Comparison of ENCODE assay signal across 8 cellular contexts in genomic region chr9:129173296-129174101, GRCh38. TPM values are rescaled to one million over a fixed set of nuclear protein-coding genes. Genes with fewer than 3 reads are reported as not detected.
A peak's percentile ranks its signal among the peaks of the same experiment; 100 is the strongest.
DNase-seq lines count a peak whose midpoint lies in the region; FAIRE-seq and TF ChIP-seq lines count a peak whose summit lies in the region.

No MANE protein-coding gene starts in this region.

- POLR2A ChIA-PET in Caco-2 (lab: Charles Lee), result interaction anchor here (0.7 to 1.6 kb wide), 2 partner anchors 161 to 323 kb away, joined by 3 to 8 read pairs; no protein-coding TSS in a partner anchor

- no peaks in the 10 kb centered on the region for H3K27me3 Mint-ChIP-seq in Caco-2 (ENCODE audit: insufficient read depth, unreplicated experiment)

- H3K9me3 ChIP-seq in Caco-2, result no peaks in the 10 kb centered on the region
- no peaks in the 10 kb centered on the region for H3K9me3 ChIP-seq in Peyer's patch
- H3K9me3 ChIP-seq in esophagus (ENCODE audit: control insufficient read depth in 2 of 2, insufficient read depth in 1 of 2, low read depth in 1 of 2, low read length in 1 of 2), result no peaks in the 10 kb centered on the region
- no peaks in the 10 kb centered on the region for H3K9me3 ChIP-seq in parathyroid adenoma (ENCODE audit: control insufficient read depth, low read length)

- H3K27ac ChIP-seq in Peyer's patch, result peak overlapping the region; percentile 81 to 98 (median 94)
- H3K27ac ChIP-seq in esophagus (ENCODE audit: low read depth in 2 of 2, low read length in 1 of 2), result peak overlapping the region; percentile 99
- H3K27ac ChIP-seq in parathyroid adenoma, result no peak overlapping the region

- H3K4me3 Mint-ChIP-seq in Caco-2 (ENCODE audit: unreplicated experiment), result peak overlapping the region; percentile 86

- no TSS peak for BruUV-seq in Caco-2 (replicated peaks; lab: Mats Ljungman, UMichigan)

- CTCF ChIA-PET in Caco-2 (lab: Charles Lee), result interaction anchor here (0.7 to 2.0 kb wide), 15 partner anchors 9 to 452 kb away, joined by 3 to 23 read pairs (median 5); partner anchors contain the start of gene NTMT1

- H2AFZ ChIP-seq in parathyroid adenoma, result peak overlapping the region; percentile 80

- intact Hi-C loops in Caco-2 (cut with micrococcal nuclease; ENCODE audit: unreplicated experiment), result loop anchor here (10.0 kb wide), 1 partner anchor 441 kb away; no protein-coding TSS in a partner anchor

- H3K4me1 Mint-ChIP-seq in Caco-2 (ENCODE audit: low read depth, unreplicated experiment), result peaks cover 6% of the 10 kb centered on the region

- DNase-seq in Caco-2, result no peak
- no peak for DNase-seq in Peyer's patch
- no peak for DNase-seq in DMS79 (lab: John Stamatoyannopoulos, UW)
- no peak for DNase-seq in epidermal melanocyte (ENCODE audit: insufficient read length, low spot score)
- no peak for DNase-seq in GM19239 (ENCODE audit: insufficient read length, low spot score)
- DNase-seq in effector CD8-positive, alpha-beta T cell (lab: John Stamatoyannopoulos, UW), result no peak

- no peak for FAIRE-seq in GM19239 (lab: Jason Lieb, UNC)

- H3K27me3 ChIP-seq in Caco-2 (replicated peaks; ENCODE audit: control insufficient read depth, insufficient read depth, low read length) (no peaks in the 10 kb centered on the region), Peyer's patch (no peaks in the 10 kb centered on the region), esophagus (ENCODE audit: control insufficient read depth in 1 of 2, insufficient read depth in 2 of 2, low read length in 2 of 2) (no peaks in the 10 kb centered on the region), parathyroid adenoma (ENCODE audit: control insufficient read depth, insufficient read depth, low read length) (no peaks in the 10 kb centered on the region)

- H3K9me3 Mint-ChIP-seq in Caco-2 (ENCODE audit: unreplicated experiment), result no peaks in the 10 kb centered on the region

- H3K4me1 ChIP-seq in Caco-2 (peaks cover 5% of the 10 kb centered on the region), Peyer's patch (peaks cover under 1 to 19% (median 9%) of the 10 kb centered on the region in 4 donors), esophagus (ENCODE audit: control insufficient read depth in 2 of 2, insufficient read depth in 2 of 2, low read length in 1 of 2) (peaks cover 6 to 11% of the 10 kb centered on the region in 2 donors), parathyroid adenoma (peaks cover 5% of the 10 kb centered on the region)

- peaks cover 7% of the 10 kb centered on the region for H3K36me3 Mint-ChIP-seq in Caco-2 (ENCODE audit: insufficient read depth, unreplicated experiment)

- H3K36me3 ChIP-seq in Caco-2 (ENCODE audit: control insufficient read depth, insufficient read depth, low read length) (no peaks in the 10 kb centered on the region), Peyer's patch (no peaks in the 10 kb centered on the region), esophagus (ENCODE audit: control insufficient read depth in 2 of 2, insufficient read depth in 2 of 2, low read length in 1 of 2) (no peaks in the 10 kb centered on the region), parathyroid adenoma (ENCODE audit: control insufficient read depth, insufficient read depth, low read length) (no peaks in the 10 kb centered on the region)

- 23 to 25% methylated on average over 28 to 29 of the region's 29 CpGs for WGBS in esophagus, 2 donors

- peak overlapping the region; percentile 81 for H3K4me3 ChIP-seq in Caco-2 (ENCODE audit: low read depth, low read length)
- peak overlapping the region; percentile 48 to 96 (median 76) for H3K4me3 ChIP-seq in Peyer's patch
- peak overlapping the region; percentile 64 to 86 for H3K4me3 ChIP-seq in esophagus (ENCODE audit: low read depth in 1 of 2, low read length in 2 of 2)
- peak overlapping the region; percentile 82 for H3K4me3 ChIP-seq in parathyroid adenoma (ENCODE audit: low read depth, low read length)

- no peak overlapping the region for H3K27ac Mint-ChIP-seq in Caco-2 (ENCODE audit: unreplicated experiment)

- TF ChIP-seq POLR2A in Peyer's patch (IDR thresholded peaks at IDR 0.05), result no peak

- no peaks in the 10 kb centered on the region for H3K79me2 ChIP-seq in parathyroid adenoma

- TF ChIP-seq CTCF in Caco-2 (IDR thresholded peaks at IDR 0.05; ENCODE audit: insufficient read depth in 1 of 2, low read depth in 1 of 2, low read length in 1 of 2, severe bottlenecking in 1 of 2, unreplicated experiment in 1 of 2), result no peak
- TF ChIP-seq CTCF in Peyer's patch (IDR thresholded peaks at IDR 0.05), result no peak
- TF ChIP-seq CTCF in parathyroid adenoma (IDR thresholded peaks at IDR 0.05), result no peak

- peak overlapping the region; percentile 100 for H3K4me2 ChIP-seq in parathyroid adenoma (ENCODE audit: low read length)

- no peak overlapping the region for H3K9ac ChIP-seq in parathyroid adenoma

RNA-seq across cellular contexts. Expression of gene IER5L, which starts 4.6 kb away (rescaled TPM):
- 3.9 and 4.1 TPM in 2 replicates for total RNA-seq in Caco-2 (2022)
- 1 to 10 TPM; 2.3 to 2.9 (median 2.6) TPM for total RNA-seq in Peyer's patch
- polyA plus RNA-seq in esophagus, result 1 to 10 TPM; 5.4 to 8.4 TPM
